Comparison of ENCODE assay signal across 30 cellular contexts in genomic region chr12:49792976-49793580, GRCh38.
"Had no signal": no experiment of that assay in that cellular context is flagged by ENCODE, and none has a peak within 500 bp of the region (broad histone marks: within the 10 kb centered on the region; RNA-seq: fewer than 3 reads in every experiment).

No MANE protein-coding gene starts in this region.

- DNase-seq: activated CD4-positive, alpha-beta memory T cell treated with anti-CD3 and anti-CD28 coated beads, Interleukin-2, amount 10 ng/mL, durations not matched to agents 7 days and 5 days; activated CD4-positive, alpha-beta T cell treated with anti-CD3 and anti-CD28 coated beads for 36 hours; activated CD4-positive, alpha-beta T cell treated with anti-CD3 and anti-CD28 coated beads, Interleukin-2, amount 50 U/mL, for 1 hour; activated gamma-delta T cell; activated naive CD4-positive, alpha-beta T cell treated with anti-CD3 and anti-CD28 coated beads for 36 hours; activated T-cell treated with anti-CD3 and anti-CD28 coated beads for 4 hours; activated T-cell treated with anti-CD3 and anti-CD28 coated beads, Interleukin-2, amount 50 U/mL, for 48 hours; MG63; MV-4-11; NCI-H1092 treated with DMSO at 0.1 percent for 48 hours; NCI-H1436; NCI-H1694 treated with DMSO at 0.1 percent for 48 hours; NCI-H2029 treated with DMSO at 0.1 percent for 48 hours; NCI-H345; NCI-H510A; NCI-H526 treated with DMSO at 0.1 percent for 48 hours; NCI-H82; NK-92 treated with Interleukin-12 subunit alpha and Interleukin-12 subunit beta, amount 100 ng/mL, for 24 hours; OCI-M1; Peyer's patch; SHP77; T-helper 1 cell; WERI-Rb-1 had no signal

- H3K27ac Mint-ChIP-seq: activated CD4-positive, alpha-beta memory T cell treated with anti-CD3 and anti-CD28 coated beads, Interleukin-2, amount 10 ng/mL, durations not matched to agents 7 days and 5 days; activated CD4-positive, alpha-beta T cell treated with anti-CD3 and anti-CD28 coated beads for 36 hours; activated naive CD4-positive, alpha-beta T cell treated with anti-CD3 and anti-CD28 coated beads for 36 hours; activated naive CD8-positive, alpha-beta T cell; activated T-helper 17 cell treated with anti-CD3 and anti-CD28 coated beads, Interleukin-2, amount 50 U/mL, for 72 hours had no signal

- H3K27me3 ChIP-seq: MG63, Peyer's patch, SJSA1 had no signal

- H3K4me3 Mint-ChIP-seq: activated CD4-positive, alpha-beta memory T cell treated with anti-CD3 and anti-CD28 coated beads, Interleukin-2, amount 10 ng/mL, durations not matched to agents 7 days and 5 days; activated CD4-positive, alpha-beta T cell treated with anti-CD3 and anti-CD28 coated beads for 36 hours; activated naive CD4-positive, alpha-beta T cell treated with anti-CD3 and anti-CD28 coated beads for 36 hours; activated naive CD8-positive, alpha-beta T cell; activated T-helper 17 cell treated with anti-CD3 and anti-CD28 coated beads, Interleukin-2, amount 50 U/mL, for 72 hours; brain; central memory CD8-positive, alpha-beta T cell had no signal

- H3K27ac ChIP-seq: Peyer's patch, RWPE1, SJSA1, WERI-Rb-1 had no signal

- ATAC-seq: activated CD4-positive, alpha-beta T cell treated with anti-CD3 and anti-CD28 coated beads for 36 hours; activated T-helper 17 cell treated with anti-CD3 and anti-CD28 coated beads, Interleukin-2, amount 50 U/mL, for 72 hours had no signal

- H3K9me3 Mint-ChIP-seq: activated CD4-positive, alpha-beta memory T cell treated with anti-CD3 and anti-CD28 coated beads, Interleukin-2, amount 10 ng/mL, durations not matched to agents 7 days and 5 days; activated naive CD4-positive, alpha-beta T cell treated with anti-CD3 and anti-CD28 coated beads for 36 hours; activated T-helper 17 cell treated with anti-CD3 and anti-CD28 coated beads, Interleukin-2, amount 50 U/mL, for 72 hours; brain; central memory CD8-positive, alpha-beta T cell had no signal

- H3K36me3 Mint-ChIP-seq: activated naive CD8-positive, alpha-beta T cell had no signal

- H3K4me1 Mint-ChIP-seq: activated CD4-positive, alpha-beta memory T cell treated with anti-CD3 and anti-CD28 coated beads, Interleukin-2, amount 10 ng/mL, durations not matched to agents 7 days and 5 days; activated CD4-positive, alpha-beta T cell treated with anti-CD3 and anti-CD28 coated beads for 36 hours; activated T-helper 17 cell treated with anti-CD3 and anti-CD28 coated beads, Interleukin-2, amount 50 U/mL, for 72 hours; brain; central memory CD8-positive, alpha-beta T cell had no signal

- H3K9me3 ChIP-seq: MG63, Peyer's patch, SJSA1 had no signal

- H3K4me1 ChIP-seq: Peyer's patch had no signal

- FAIRE-seq: astrocyte had no signal

- H3K4me3 ChIP-seq: MG63, Peyer's patch, SJSA1 had no signal

- H3K27me3 Mint-ChIP-seq: activated CD4-positive, alpha-beta memory T cell treated with anti-CD3 and anti-CD28 coated beads, Interleukin-2, amount 10 ng/mL, durations not matched to agents 7 days and 5 days; activated CD4-positive, alpha-beta T cell treated with anti-CD3 and anti-CD28 coated beads for 36 hours; activated naive CD8-positive, alpha-beta T cell; activated T-helper 17 cell treated with anti-CD3 and anti-CD28 coated beads, Interleukin-2, amount 50 U/mL, for 72 hours; central memory CD8-positive, alpha-beta T cell had no signal
